In the genomic region with DNA sequence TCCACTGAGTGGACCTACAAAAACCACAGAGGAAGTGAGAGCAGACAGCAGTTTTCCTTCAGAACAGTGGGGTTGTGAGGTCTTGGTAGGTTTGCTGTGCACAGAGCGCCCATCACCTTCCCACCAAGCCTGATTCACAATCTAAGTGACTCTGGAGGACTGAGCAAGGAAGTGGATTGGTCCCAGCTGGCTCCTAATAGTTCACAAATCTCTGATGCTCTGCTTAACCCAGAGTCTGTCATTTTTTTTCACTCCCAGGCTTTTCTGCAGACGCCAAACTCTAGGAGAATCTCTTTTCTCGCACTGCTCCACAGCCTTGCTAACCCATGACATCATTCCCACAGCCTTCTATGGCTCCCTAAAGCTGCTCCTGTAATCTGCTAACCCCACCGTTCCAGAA, we compare ENCODE assay signal across 13 cellular contexts.
DNase-seq lines count a peak whose midpoint lies in the region; ATAC-seq and TF ChIP-seq lines count a peak whose summit lies in the region.
"Had no signal": no experiment of that assay in that cellular context is flagged by ENCODE, and none has a peak within 500 bp of the region (broad histone marks: within the 10 kb centered on the region; RNA-seq: fewer than 3 reads in every experiment).

No MANE protein-coding gene starts in this region.

- 46 to 64% (median 58%) methylated on average over 4 of the region's 4 CpGs for WGBS in stomach, 5 donors

- no peak for TF ChIP-seq POLR2A in stomach (IDR thresholded peaks at IDR 0.05)

- TF ChIP-seq CTCF in left ventricle myocardium inferior (IDR thresholded peaks at IDR 0.05; ENCODE audit: borderline replicate concordance) (no peak), stomach (IDR thresholded peaks at IDR 0.05) (no peak)

- no peaks in the 10 kb centered on the region for H3K9me3 ChIP-seq in adipocyte (ENCODE audit: control insufficient read depth, low read length)
- H3K9me3 ChIP-seq in left ventricle myocardium inferior (replicated peaks), result no peaks in the 10 kb centered on the region
- no peaks in the 10 kb centered on the region for H3K9me3 ChIP-seq in stomach
- H3K9me3 ChIP-seq: thoracic aorta had no signal

- peak; percentile 58 for DNase-seq in EH (ENCODE audit: low read depth)
- DNase-seq in adipocyte (ENCODE audit: low read depth), result peak; percentile 7
- DNase-seq in left ventricle myocardium inferior, result no peak
- no peak for DNase-seq in stomach
- DNase-seq in NCI-H446 treated with DMSO at 0.1 percent for 48 hours (lab: John Stamatoyannopoulos, UW), result no peak
- no peak for DNase-seq in activated CD4-positive, CD25-positive, alpha-beta regulatory T cell (lab: John Stamatoyannopoulos, UW)
- DNase-seq: activated CD4-positive, alpha-beta T cell treated with anti-CD3 and anti-CD28 coated beads for 1 hour; DMS153; islet precursor cell had no signal

- H3K4me1 ChIP-seq in adipocyte (ENCODE audit: control insufficient read depth, insufficient read depth, low read length) (peaks cover 9% of the 10 kb centered on the region), left ventricle myocardium inferior (no peaks in the 10 kb centered on the region), stomach (peaks cover 0 to 6% (median 2%) of the 10 kb centered on the region in 4 donors)
- H3K4me1 ChIP-seq: parathyroid adenoma had no signal

- no peak for ATAC-seq in HG02852 (IDR thresholded peaks at IDR 0.05; ENCODE audit: unreplicated experiment)
- no peak for ATAC-seq in GM18870 (IDR thresholded peaks at IDR 0.05; ENCODE audit: unreplicated experiment)

- H3K27ac ChIP-seq in left ventricle myocardium inferior (replicated peaks) (peak overlapping the region; percentile 1), stomach (peak overlapping the region in 3 of 5 donors; percentile 28 to 42 (median 32))
- H3K27ac ChIP-seq: parathyroid adenoma, thoracic aorta had no signal

- H3K27me3 ChIP-seq in adipocyte (replicated peaks; ENCODE audit: control insufficient read depth, insufficient read depth, low read length), result no peaks in the 10 kb centered on the region
- peaks cover 8% of the 10 kb centered on the region for H3K27me3 ChIP-seq in left ventricle myocardium inferior (ENCODE audit: low read depth)
- H3K27me3 ChIP-seq in stomach, result no peaks in the 10 kb centered on the region

- no peak overlapping the region for H3K9ac ChIP-seq in adipocyte (ENCODE audit: low read length)
- H3K9ac ChIP-seq: parathyroid adenoma had no signal

- H3K4me3 ChIP-seq in adipocyte (ENCODE audit: low read length) (no peak overlapping the region), left ventricle myocardium inferior (no peak overlapping the region), stomach (no peak overlapping the region)
- H3K4me3 ChIP-seq: thoracic aorta had no signal

- no peak for TF ChIP-seq EP300 in stomach (IDR thresholded peaks at IDR 0.05)

- intact Hi-C loops in left ventricle myocardium inferior (cut with micrococcal nuclease) (no loop called here), stomach (cut with DNase I; ENCODE audit: low total_unique reads) (no loop called here)

- H3K36me3 ChIP-seq in adipocyte (ENCODE audit: control insufficient read depth, insufficient read depth, low read length, severe bottlenecking) (no peaks in the 10 kb centered on the region), left ventricle myocardium inferior (no peaks in the 10 kb centered on the region), stomach (no peaks in the 10 kb centered on the region)
- H3K36me3 ChIP-seq: thoracic aorta had no signal

Comparison
In these comparisons a context has a peak if more than half of its experiments do, and no peak if none do; other contexts are left out.
1. DNase-seq: peak in EH (single experiment) and adipocyte (single experiment); none in left ventricle myocardium inferior (single experiment), stomach (single experiment), NCI-H446 treated with DMSO at 0.1 percent for 48 hours (single experiment) and activated CD4-positive, CD25-positive, alpha-beta regulatory T cell (0 of 4).